ENCODE assay signal across 14 cellular contexts in the genomic region with DNA sequence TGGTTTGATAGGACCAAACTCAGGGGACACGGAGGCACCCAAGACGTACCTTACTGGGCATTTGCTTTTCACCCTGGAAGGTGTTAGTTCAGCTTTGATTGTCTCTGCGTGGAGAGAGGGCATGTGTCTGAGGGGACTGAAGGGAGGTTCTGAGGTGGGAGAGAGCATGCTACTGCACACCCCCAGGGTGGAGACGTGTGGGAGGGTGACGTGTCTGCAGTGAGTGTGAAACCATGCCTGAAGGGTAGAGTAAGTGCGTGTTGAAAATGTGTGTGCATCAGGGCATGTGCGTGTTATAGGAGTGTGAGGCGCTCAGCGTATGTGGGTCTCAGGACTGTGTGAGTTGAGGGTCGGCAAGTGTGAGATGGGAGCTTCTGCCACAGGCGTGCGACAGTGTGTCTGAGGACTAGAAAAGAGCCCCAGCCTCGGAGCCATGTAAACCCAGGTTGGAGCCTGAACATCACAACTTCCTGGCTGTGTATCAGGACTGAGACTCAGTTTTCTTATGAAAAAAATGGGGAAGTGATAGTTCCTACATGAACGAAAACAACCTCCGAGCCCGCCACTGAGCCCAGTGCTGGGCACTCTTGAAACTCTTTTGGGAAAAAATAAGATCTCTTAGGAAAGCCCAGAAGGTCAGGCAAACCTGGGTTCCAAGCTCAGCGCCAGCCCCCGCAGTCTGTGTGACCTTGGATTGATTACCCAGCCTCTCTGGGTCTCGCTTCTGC. TPM values are rescaled to one million over a fixed set of nuclear protein-coding genes. Genes with fewer than 3 reads are reported as not detected.
DNase-seq lines count a peak whose midpoint lies in the region; ATAC-seq, FAIRE-seq and TF ChIP-seq lines count a peak whose summit lies in the region.
"Had no signal": no experiment of that assay in that cellular context is flagged by ENCODE, and none has a peak within 500 bp of the region (broad histone marks: within the 10 kb centered on the region; RNA-seq: fewer than 3 reads in every experiment).

No MANE protein-coding gene starts in this region.

- TF ChIP-seq CTCF in GM12865 (IDR thresholded peaks at IDR 0.05; ENCODE audit: insufficient read depth, low read depth, low read length, missing control alignments): no peak
- TF ChIP-seq CTCF in kidney (IDR thresholded peaks at IDR 0.05; ENCODE audit: borderline replicate concordance, extremely low read depth, insufficient read depth): no peak
- TF ChIP-seq CTCF in omental fat pad (IDR thresholded peaks at IDR 0.05): no peak

- H3K9ac ChIP-seq in kidney (ENCODE audit: low read length in 2 of 2): no peak overlapping the region

- FAIRE-seq in HTR-8/SVneo (lab: Jason Lieb, UNC) (peak; percentile 63), kidney (lab: Jason Lieb, UNC) (no peak)

- no peaks in the 10 kb centered on the region for H3K9me3 ChIP-seq in kidney (ENCODE audit: control insufficient read depth in 1 of 2, low read length in 2 of 2)

- no peaks in the 10 kb centered on the region for H3K36me3 ChIP-seq in kidney (ENCODE audit: control insufficient read depth in 1 of 2, insufficient read depth in 2 of 2, low read length in 2 of 2)

- intact Hi-C loops in kidney (cut with DNase I): no loop called here

- peak; percentile 72 for ATAC-seq in GM21447 (IDR thresholded peaks at IDR 0.05; ENCODE audit: unreplicated experiment)
- no peak for ATAC-seq in omental fat pad (ENCODE audit: low FRiP score)

- H3K27ac ChIP-seq in kidney (ENCODE audit: low read depth in 2 of 2, low read length in 2 of 2): no peak overlapping the region
- H3K27ac ChIP-seq: HL-60 had no signal

- no peaks in the 10 kb centered on the region for H3K4me1 ChIP-seq in kidney (ENCODE audit: control insufficient read depth in 1 of 2, insufficient read depth in 1 of 2, low read depth in 1 of 2, low read length in 2 of 2)

- H3K4me3 ChIP-seq in GM12865 (ENCODE audit: low read depth, low read length) (no peak overlapping the region), kidney (ENCODE audit: low read length in 2 of 2) (no peak overlapping the region)

- peak; percentile 35 for DNase-seq in GM12865 (ENCODE audit: low read depth)
- no peak for DNase-seq in HTR-8/SVneo (ENCODE audit: insufficient read length, low spot score)
- DNase-seq in kidney: peak; percentile 44
- no peak for DNase-seq in NK-92 treated with Interleukin-12 subunit alpha and Interleukin-12 subunit beta, amount 100 ng/mL, for 24 hours (lab: John Stamatoyannopoulos, UW)
- DNase-seq in activated CD4-positive, alpha-beta T cell treated with anti-CD3 and anti-CD28 coated beads, Interleukin-2, amount 50 U/mL, for 1 hour: no peak
- no peak for DNase-seq in NCI-H345 (lab: John Stamatoyannopoulos, UW)
- no peak for DNase-seq in omental fat pad (ENCODE audit: low spot score)
- DNase-seq: activated CD4-positive, alpha-beta T cell treated with anti-CD3 and anti-CD28 coated beads, Interleukin-2, amount 50 U/mL, for 4 hours; DMS 273 treated with DMSO at 0.1 percent for 48 hours; glutamatergic neuron; islet precursor cell had no signal

RNA-seq across cellular contexts. Expression of a gene that starts 11.8 kb away (rescaled TPM):
- 4.8 TPM for total RNA-seq in kidney
- polyA plus RNA-seq in kidney (ENCODE audit: insufficient read depth, low read depth, low replicate concordance): 3.6 TPM
- 1 to 10 TPM in 3 of 4 donors, under 1 TPM in 1; 0.37 to 6.1 (median 2.5) TPM for total RNA-seq in omental fat pad
- total RNA-seq: chondrocyte had no signal

RNA-seq across cellular contexts. Expression of a gene that starts 48.6 kb away (rescaled TPM):
- total RNA-seq in kidney: 4.5 TPM
- 0.71 TPM for polyA plus RNA-seq in kidney (ENCODE audit: insufficient read depth, low read depth, low replicate concordance)
- total RNA-seq in omental fat pad: 10 to 100 TPM in 2 of 4 donors, 1 to 10 TPM in 2; 3.5 to 23.9 (median 11.0) TPM

Comparison
In these comparisons a context has a peak if more than half of its experiments do, and no peak if none do; other contexts are left out.
1. DNase-seq: peak in GM12865 (single experiment) and kidney (single experiment); none in HTR-8/SVneo (single experiment), NK-92 treated with Interleukin-12 subunit alpha and Interleukin-12 subunit beta, amount 100 ng/mL, for 24 hours (single experiment), activated CD4-positive, alpha-beta T cell treated with anti-CD3 and anti-CD28 coated beads, Interleukin-2, amount 50 U/mL, for 1 hour (single experiment), NCI-H345 (single experiment) and omental fat pad (single experiment).